ENCODE assay signal across 9 cellular contexts in the genomic region with DNA sequence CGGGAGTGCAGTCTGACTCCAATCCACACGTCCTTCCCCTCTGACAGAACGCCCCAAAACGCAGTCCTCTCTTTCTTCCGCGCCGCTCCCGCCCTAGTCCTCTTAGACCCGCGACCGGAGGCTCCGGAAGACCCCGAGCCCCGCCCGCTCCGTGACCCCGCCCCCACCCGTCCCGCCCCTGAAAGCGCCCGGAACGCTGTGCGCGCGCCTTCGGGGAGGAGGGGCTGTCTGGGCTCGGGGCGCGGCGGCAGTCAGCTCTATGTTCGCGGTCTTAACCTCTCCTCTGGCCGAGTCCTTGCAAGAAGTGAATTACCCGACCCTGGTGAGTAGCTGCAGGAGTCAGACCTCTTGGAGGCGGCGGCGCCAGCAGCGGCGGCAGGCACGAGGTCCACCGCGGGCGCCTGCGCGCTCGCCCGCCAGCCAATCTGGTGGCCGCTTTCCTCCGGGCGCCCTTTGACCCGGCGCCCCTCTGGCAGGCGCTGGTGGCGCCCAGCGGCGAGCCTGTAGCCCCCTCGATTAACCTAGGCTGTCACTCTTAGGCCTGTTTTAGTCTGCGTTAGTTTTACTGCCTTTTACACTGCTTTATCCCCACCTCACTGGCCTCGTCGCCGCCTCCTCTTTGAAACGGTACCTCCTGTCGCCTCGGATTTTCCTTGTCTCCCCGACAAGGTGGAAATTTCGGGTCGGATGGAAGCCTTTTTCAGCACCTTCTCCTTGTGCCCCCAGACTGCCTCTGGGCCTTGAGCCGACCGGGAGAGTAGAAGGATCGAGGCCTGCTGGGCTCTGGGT. TPM values are rescaled to one million over a fixed set of nuclear protein-coding genes. Genes with fewer than 3 reads are reported as not detected.
DNase-seq lines count a peak whose midpoint lies in the region; ATAC-seq, FAIRE-seq and TF ChIP-seq lines count a peak whose summit lies in the region.
"Had no signal": no experiment of that assay in that cellular context is flagged by ENCODE, and none has a peak within 500 bp of the region (broad histone marks: within the 10 kb centered on the region; RNA-seq: fewer than 3 reads in every experiment).

A gene with protein sequence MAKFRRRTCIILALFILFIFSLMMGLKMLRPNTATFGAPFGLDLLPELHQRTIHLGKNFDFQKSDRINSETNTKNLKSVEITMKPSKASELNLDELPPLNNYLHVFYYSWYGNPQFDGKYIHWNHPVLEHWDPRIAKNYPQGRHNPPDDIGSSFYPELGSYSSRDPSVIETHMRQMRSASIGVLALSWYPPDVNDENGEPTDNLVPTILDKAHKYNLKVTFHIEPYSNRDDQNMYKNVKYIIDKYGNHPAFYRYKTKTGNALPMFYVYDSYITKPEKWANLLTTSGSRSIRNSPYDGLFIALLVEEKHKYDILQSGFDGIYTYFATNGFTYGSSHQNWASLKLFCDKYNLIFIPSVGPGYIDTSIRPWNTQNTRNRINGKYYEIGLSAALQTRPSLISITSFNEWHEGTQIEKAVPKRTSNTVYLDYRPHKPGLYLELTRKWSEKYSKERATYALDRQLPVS (plus strand): TSS at position 219 of the 789 bp plus-strand sequence. CDS start 8,905 bp downstream, outside the sequence.

- peak within 1 kb of the TSS; percentile 90 to 94 for H3K9ac ChIP-seq in kidney (ENCODE audit: low read length in 2 of 2)

- peak within 1 kb of the TSS; percentile 95 for H3K27ac Mint-ChIP-seq in central memory CD8-positive, alpha-beta T cell (ENCODE audit: low read depth)

- intact Hi-C loops in kidney (cut with DNase I), result no loop called here

- H3K4me1 Mint-ChIP-seq in central memory CD8-positive, alpha-beta T cell, result peaks cover 30% of the 10 kb centered on the region

- peak; percentile 79 for ATAC-seq in GM19035 (IDR thresholded peaks at IDR 0.05; ENCODE audit: unreplicated experiment)
- ATAC-seq in HG03342 (IDR thresholded peaks at IDR 0.05; ENCODE audit: unreplicated experiment), result peak; percentile 75
- peak; percentile 85 to 88 for ATAC-seq in activated CD4-positive, CD25-positive, alpha-beta regulatory T cell treated with anti-CD3 and anti-CD28 coated beads, Interleukin-2, amount 50 U/mL, for 24 hours
- peak; percentile 80 for ATAC-seq in central memory CD8-positive, alpha-beta T cell (replicated peaks; ENCODE audit: extremely low read depth, poor library complexity, severe bottlenecking)

- DNase-seq in AG10803 (ENCODE audit: low read depth) (peak; percentile 86), NCI-H345 treated with DMSO at 0.1 percent for 48 hours (lab: John Stamatoyannopoulos, UW; ENCODE audit: unreplicated experiment) (peak; percentile 69), kidney (peak; percentile 94)
- peak; percentile 67 to 73 for DNase-seq in central memory CD8-positive, alpha-beta T cell (ENCODE audit: low spot score in 2 of 2)
- DNase-seq in stimulated activated CD4-positive, alpha-beta T cell treated with anti-CD3 and anti-CD28 coated beads, Interleukin-15, amount 100 ng/mL, for 1 hour (ENCODE audit: low read depth in 1 of 2, low spot score in 1 of 2), result peak; percentile 62 to 65

- H3K27ac ChIP-seq in kidney (ENCODE audit: low read depth in 2 of 2, low read length in 2 of 2), result peak within 1 kb of the TSS; percentile 79 to 89

- FAIRE-seq in kidney (lab: Jason Lieb, UNC), result no peak
- FAIRE-seq: TTC549 had no signal

- H3K4me3 Mint-ChIP-seq in central memory CD8-positive, alpha-beta T cell, result peak within 1 kb of the TSS; percentile 88

- no peaks in the 10 kb centered on the region for H3K36me3 ChIP-seq in kidney (ENCODE audit: control insufficient read depth in 1 of 2, insufficient read depth in 2 of 2, low read length in 2 of 2)

- H3K9me3 ChIP-seq in kidney (ENCODE audit: control insufficient read depth in 1 of 2, low read length in 2 of 2), result no peaks in the 10 kb centered on the region

- H3K36me3 Mint-ChIP-seq in central memory CD8-positive, alpha-beta T cell (ENCODE audit: insufficient read depth), result peaks cover 7% of the 10 kb centered on the region

- no peaks in the 10 kb centered on the region for H3K27me3 Mint-ChIP-seq in central memory CD8-positive, alpha-beta T cell

- no peaks in the 10 kb centered on the region for H3K9me3 Mint-ChIP-seq in central memory CD8-positive, alpha-beta T cell

- TF ChIP-seq CTCF in AG10803 (conservative IDR thresholded peaks at IDR 0.05; ENCODE audit: low read length) (no peak; the same call in 1 of the 2 replicates), kidney (IDR thresholded peaks at IDR 0.05; ENCODE audit: borderline replicate concordance, extremely low read depth, insufficient read depth) (no peak)

- peaks cover 5 to 7% of the 10 kb centered on the region in 2 donors for H3K4me1 ChIP-seq in kidney (ENCODE audit: control insufficient read depth in 1 of 2, insufficient read depth in 1 of 2, low read depth in 1 of 2, low read length in 2 of 2)

- H3K4me3 ChIP-seq in AG10803 (ENCODE audit: low read length) (peak within 1 kb of the TSS; percentile 93), kidney (ENCODE audit: low read length in 2 of 2) (peak within 1 kb of the TSS; percentile 74 to 99)

RNA-seq across cellular contexts. Expression of the gene that starts here (rescaled TPM):
- 15.6 TPM for total RNA-seq in kidney
- polyA plus RNA-seq in kidney (ENCODE audit: insufficient read depth, low read depth, low replicate concordance), result 5.4 TPM

Comparison
In these comparisons a context has a peak if more than half of its experiments do, and no peak if none do; other contexts are left out.
1. Peak in every context shown above with its lines: DNase-seq, ATAC-seq, H3K4me3 ChIP-seq and H3K27ac ChIP-seq.